Comparison of ENCODE assay signal across 20 cellular contexts in the genomic region with DNA sequence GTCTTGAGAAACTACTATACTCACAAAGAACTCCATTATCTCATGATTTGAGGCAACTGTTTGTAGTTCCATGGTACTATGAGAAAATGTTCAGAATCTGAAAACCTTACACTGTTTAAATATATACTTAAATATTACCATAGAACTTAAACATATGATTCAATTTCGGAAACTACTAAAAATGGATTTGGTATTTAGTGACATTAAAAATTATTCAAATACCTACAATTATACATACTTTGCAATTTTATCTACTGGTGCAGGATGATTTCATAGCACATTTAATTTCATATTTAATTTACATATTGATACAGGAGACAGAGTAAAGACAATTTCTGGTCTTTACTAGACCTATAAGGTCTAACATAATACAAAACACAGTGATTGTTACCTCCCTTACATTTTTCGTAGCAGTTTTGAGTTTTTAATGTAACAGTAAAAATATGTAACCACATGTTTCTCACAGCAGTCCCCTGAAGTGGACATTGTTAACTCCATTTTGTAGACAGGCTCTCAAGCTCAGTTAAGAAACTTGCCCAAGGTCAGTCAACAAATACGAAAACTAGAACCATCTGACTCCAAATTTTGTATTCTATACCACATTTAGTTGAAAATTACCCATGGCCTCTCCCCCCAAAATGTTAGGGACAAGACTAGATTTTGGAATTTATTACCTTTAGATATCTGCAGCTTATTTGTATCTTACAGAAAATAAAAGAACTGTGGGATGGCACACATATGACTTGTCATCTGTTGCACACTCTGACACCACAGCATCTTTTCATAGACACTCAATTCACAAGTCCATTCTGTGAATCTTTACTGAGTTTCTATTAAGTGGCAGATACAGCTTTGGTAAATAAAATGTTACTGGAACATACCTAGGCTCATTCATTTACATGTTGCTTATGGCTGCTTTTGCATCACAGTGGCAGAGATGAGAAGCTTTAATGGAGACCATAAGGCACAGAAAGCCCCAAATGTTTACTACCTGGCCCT. TPM values are rescaled to one million over a fixed set of nuclear protein-coding genes. Genes with fewer than 3 reads are reported as not detected.
DNase-seq lines count a peak whose midpoint lies in the region; ATAC-seq, FAIRE-seq and TF ChIP-seq lines count a peak whose summit lies in the region.
"Had no signal": no experiment of that assay in that cellular context is flagged by ENCODE, and none has a peak within 500 bp of the region (broad histone marks: within the 10 kb centered on the region; RNA-seq: fewer than 3 reads in every experiment).

No MANE protein-coding gene starts in this region.

- no peaks in the 10 kb centered on the region for H3K9me3 ChIP-seq in HEK293 (ENCODE audit: control insufficient read depth, insufficient read depth, low read depth, low read length)
- H3K9me3 ChIP-seq: Caco-2 had no signal

- no peak overlapping the region for H3K4me3 ChIP-seq in HEK293 (ENCODE audit: low read depth, low read length)
- H3K4me3 ChIP-seq: SK-N-MC had no signal

- no peak for ATAC-seq in natural killer cell
- ATAC-seq in natural killer cell treated with Interleukin-12 subunit alpha and Interleukin-12 subunit beta and Interleukin-15 and Interleukin-18, amount 100 ng/mL, for 72 hours, result no peak
- no peak for ATAC-seq in HG03196 (IDR thresholded peaks at IDR 0.05; ENCODE audit: unreplicated experiment)
- ATAC-seq: HCT116 had no signal

- H3K4me3 Mint-ChIP-seq in natural killer cell, result peak overlapping the region; percentile 25
- no peak overlapping the region for H3K4me3 Mint-ChIP-seq in natural killer cell treated with Interleukin-12 subunit alpha and Interleukin-12 subunit beta and Interleukin-15 and Interleukin-18, amount 100 ng/mL, for 72 hours
- H3K4me3 Mint-ChIP-seq: CD14-positive monocyte had no signal

- no peaks in the 10 kb centered on the region for H3K27me3 Mint-ChIP-seq in natural killer cell (ENCODE audit: low read depth in 2 of 2)
- no peaks in the 10 kb centered on the region for H3K27me3 Mint-ChIP-seq in natural killer cell treated with Interleukin-12 subunit alpha and Interleukin-12 subunit beta and Interleukin-15 and Interleukin-18, amount 100 ng/mL, for 72 hours

- peak overlapping the region in 1 of 2 donors; percentile 35 for H3K27ac Mint-ChIP-seq in natural killer cell
- H3K27ac Mint-ChIP-seq in natural killer cell treated with Interleukin-12 subunit alpha and Interleukin-12 subunit beta and Interleukin-15 and Interleukin-18, amount 100 ng/mL, for 72 hours, result no peak overlapping the region

- no peak overlapping the region for H3K27ac ChIP-seq in HEK293 (ENCODE audit: extremely low read depth, low read depth, low read length)
- H3K27ac ChIP-seq: SK-N-MC had no signal

- intact Hi-C loops in natural killer cell (cut with micrococcal nuclease), result no loop called here

- peaks cover 59 to 71% of the 10 kb centered on the region in 2 donors for H3K4me1 Mint-ChIP-seq in natural killer cell
- peaks cover 42 to 61% of the 10 kb centered on the region in 2 donors for H3K4me1 Mint-ChIP-seq in natural killer cell treated with Interleukin-12 subunit alpha and Interleukin-12 subunit beta and Interleukin-15 and Interleukin-18, amount 100 ng/mL, for 72 hours (ENCODE audit: low read depth in 2 of 2)

- DNase-seq in natural killer cell (no peak), frontal cortex (ENCODE audit: low spot score in 2 of 2) (no peak), NCI-H187 treated with DMSO at 0.1 percent for 48 hours (lab: John Stamatoyannopoulos, UW) (no peak), NOMO-1 treated with DMSO at 0.1 percent for 48 hours (lab: John Stamatoyannopoulos, UW; ENCODE audit: unreplicated experiment) (no peak)
- DNase-seq in natural killer cell treated with Interleukin-12 subunit alpha and Interleukin-12 subunit beta and Interleukin-15 and Interleukin-18, amount 100 ng/mL, for 72 hours (ENCODE audit: low spot score), result no peak
- DNase-seq: ACHN, Caco-2, GF-D8, GOT3, KG1, NCI-H1105 treated with DMSO at 0.1 percent for 48 hours, NCI-H1694, NCI-H510A treated with DMSO at 0.1 percent for 48 hours, NCI-H774, SHP77 had no signal

- H3K4me1 ChIP-seq in HEK293 (ENCODE audit: control insufficient read depth, insufficient read depth, low read length), result peaks cover 6% of the 10 kb centered on the region; the same call in 1 of the 2 replicates

- H3K36me3 ChIP-seq in HEK293 (ENCODE audit: control insufficient read depth in 2 of 2, insufficient read depth in 1 of 2, low read length in 2 of 2), result peaks cover 0 to 4% of the 10 kb centered on the region in 2 experiments; a peak in 1 of 3 replicates

- FAIRE-seq in frontal cortex (lab: Jason Lieb, UNC), result peak; percentile 33

- POLR2A ChIA-PET in HEK293 (lab: Yijun Ruan, JAX), result no interaction called here

- TF ChIP-seq CTCF in natural killer cell (IDR thresholded peaks at IDR 0.05), result no peak
- TF ChIP-seq CTCF in HEK293 (tag by site-specific recombination; IDR thresholded peaks at IDR 0.05), result no peak

- no peaks in the 10 kb centered on the region for H3K36me3 Mint-ChIP-seq in natural killer cell
- no peaks in the 10 kb centered on the region for H3K36me3 Mint-ChIP-seq in natural killer cell treated with Interleukin-12 subunit alpha and Interleukin-12 subunit beta and Interleukin-15 and Interleukin-18, amount 100 ng/mL, for 72 hours

- no peaks in the 10 kb centered on the region for H3K9me3 Mint-ChIP-seq in natural killer cell
- H3K9me3 Mint-ChIP-seq in natural killer cell treated with Interleukin-12 subunit alpha and Interleukin-12 subunit beta and Interleukin-15 and Interleukin-18, amount 100 ng/mL, for 72 hours, result no peaks in the 10 kb centered on the region
- H3K9me3 Mint-ChIP-seq: CD14-positive monocyte had no signal

- CTCF ChIA-PET in HEK293 (lab: Yijun Ruan, JAX), result no interaction called here

TF ChIP-seq in HEK293, 187 proteins besides CTCF, POLR2A, EP300 and RAD21:
- TF ChIP-seq, protein P1, sequence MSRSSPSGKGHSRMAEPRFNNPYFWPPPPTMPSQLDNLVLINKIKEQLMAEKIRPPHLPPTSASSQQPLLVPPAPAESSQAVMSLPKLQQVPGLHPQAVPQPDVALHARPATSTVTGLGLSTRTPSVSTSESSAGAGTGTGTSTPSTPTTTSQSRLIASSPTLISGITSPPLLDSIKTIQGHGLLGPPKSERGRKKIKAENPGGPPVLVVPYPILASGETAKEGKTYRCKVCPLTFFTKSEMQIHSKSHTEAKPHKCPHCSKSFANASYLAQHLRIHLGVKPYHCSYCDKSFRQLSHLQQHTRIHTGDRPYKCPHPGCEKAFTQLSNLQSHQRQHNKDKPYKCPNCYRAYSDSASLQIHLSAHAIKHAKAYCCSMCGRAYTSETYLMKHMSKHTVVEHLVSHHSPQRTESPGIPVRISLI (tag by site-specific recombination; IDR thresholded peaks at IDR 0.05), result no peak
- TF ChIP-seq SCRT2 (tag by site-specific recombination; IDR thresholded peaks at IDR 0.05), result 0 out of 2 replicates have a peak, but pooled peaks have one; percentile 23

RNA-seq across cellular contexts. Expression of a gene that starts 36.8 kb away (rescaled TPM):
- 100 to 1,000 TPM; 161 to 170 (median 165) TPM for total RNA-seq in natural killer cell
- total RNA-seq in natural killer cell treated with Interleukin-12 subunit alpha and Interleukin-12 subunit beta and Interleukin-15 and Interleukin-18, amount 100 ng/mL, for 72 hours, result 100 to 1,000 TPM; 148 to 190 TPM
- 170 TPM for total RNA-seq in frontal cortex
